Comparison of ENCODE assay signal across 8 cellular contexts in genomic region chr16:51151435-51151950, GRCh38. TPM values are rescaled to one million over a fixed set of nuclear protein-coding genes. Genes with fewer than 3 reads are reported as not detected.
DNase-seq lines count a peak whose midpoint lies in the region; ATAC-seq and TF ChIP-seq lines count a peak whose summit lies in the region.

No MANE protein-coding gene starts in this region.

- H3K9me2 ChIP-seq in PC-3 (replicated peaks; ENCODE audit: low read length) = no peaks in the 10 kb centered on the region

- no peak overlapping the region for H3K27ac ChIP-seq in PC-3 (ENCODE audit: low read length)

- H3F3A ChIP-seq in PC-3 (ENCODE audit: low read length, unreplicated experiment) = no peaks in the 10 kb centered on the region

- no peaks in the 10 kb centered on the region for H3K36me3 ChIP-seq in mucosa of descending colon (ENCODE audit: low read depth)
- H3K36me3 ChIP-seq in PC-3 (ENCODE audit: low read depth, low read length) = no peaks in the 10 kb centered on the region

- CTCF ChIA-PET in PC-3 (lab: Charles Lee) = no interaction called here

- H3K4me3 Mint-ChIP-seq in endothelial cell (ENCODE audit: unreplicated experiment) = peak overlapping the region; percentile 98

- H2AFZ ChIP-seq in PC-3 (ENCODE audit: low read length) = no peak overlapping the region

- no peak overlapping the region for H3K9ac ChIP-seq in PC-3 (ENCODE audit: low read length)

- H3K27ac Mint-ChIP-seq in endothelial cell (ENCODE audit: unreplicated experiment) = peak overlapping the region; percentile 57

- TF ChIP-seq CTCF in endothelial cell (IDR thresholded peaks at IDR 0.05; ENCODE audit: unreplicated experiment) = no peak
- no peak for TF ChIP-seq CTCF in mucosa of descending colon (IDR thresholded peaks at IDR 0.05)
- no peak for TF ChIP-seq CTCF in PC-3 (conservative IDR thresholded peaks at IDR 0.05; ENCODE audit: low read depth, low read length)

- H3K79me2 ChIP-seq in PC-3 (ENCODE audit: low read length) = no peaks in the 10 kb centered on the region

- no peak overlapping the region for H3K4me2 ChIP-seq in PC-3 (ENCODE audit: low read length)

- H3K36me3 Mint-ChIP-seq in endothelial cell (ENCODE audit: low read depth, unreplicated experiment) = no peaks in the 10 kb centered on the region

- H3K27me3 Mint-ChIP-seq in endothelial cell (ENCODE audit: unreplicated experiment) = peaks cover 12% of the 10 kb centered on the region

- peak; percentile 49 for ATAC-seq in mucosa of descending colon
- ATAC-seq in GM18858 (IDR thresholded peaks at IDR 0.05; ENCODE audit: unreplicated experiment) = no peak
- no peak for ATAC-seq in HG02642 (IDR thresholded peaks at IDR 0.05; ENCODE audit: poor library complexity, unreplicated experiment)
- ATAC-seq in PC-3 = no peak

- intact Hi-C loops in mucosa of descending colon (cut with DNase I, micrococcal nuclease) (no loop called here), PC-3 (cut with micrococcal nuclease) (no loop called here)

- no peak overlapping the region for H3K4me3 ChIP-seq in mucosa of descending colon
- no peak overlapping the region for H3K4me3 ChIP-seq in PC-3 (ENCODE audit: low read length)

- no peaks in the 10 kb centered on the region for H3K27me3 ChIP-seq in PC-3 (ENCODE audit: low read length)

- no TSS peak for BruUV-seq in PC-3 (replicated peaks; lab: Mats Ljungman, UMichigan)

- no peaks in the 10 kb centered on the region for H3K9me3 ChIP-seq in mucosa of descending colon
- H3K9me3 ChIP-seq in PC-3 (ENCODE audit: low read length) = no peaks in the 10 kb centered on the region

- DNase-seq in COLO668 (lab: John Stamatoyannopoulos, UW; ENCODE audit: unreplicated experiment) = peak; percentile 88
- peak; percentile 53 for DNase-seq in NCI-H2171 treated with DMSO at 0.1 percent for 48 hours (lab: John Stamatoyannopoulos, UW)
- DNase-seq in endothelial cell (ENCODE audit: low spot score) = peak; percentile 86
- DNase-seq in mucosa of descending colon = peak in 2 of 3 donors; percentile 31 to 55
- DNase-seq in stimulated activated naive CD4-positive, alpha-beta T cell treated with Interleukin-2 at 50 U/mL for 16 hours (lab: John Stamatoyannopoulos, UW) = no peak
- DNase-seq in PC-3 = no peak

- H3K4me1 Mint-ChIP-seq in endothelial cell (ENCODE audit: unreplicated experiment) = peaks cover 57% of the 10 kb centered on the region

- POLR2A ChIA-PET in PC-3 (lab: Charles Lee; ENCODE audit: unreplicated experiment) = no interaction called here

- H4K20me1 ChIP-seq in PC-3 (ENCODE audit: low read length) = no peaks in the 10 kb centered on the region

- H3K4me1 ChIP-seq in mucosa of descending colon (ENCODE audit: low read depth) (no peaks in the 10 kb centered on the region), PC-3 (ENCODE audit: insufficient read depth, low read length) (no peaks in the 10 kb centered on the region)

- no peaks in the 10 kb centered on the region for H3K9me3 Mint-ChIP-seq in endothelial cell (ENCODE audit: unreplicated experiment)

RNA-seq across cellular contexts. Expression of gene SALL1, which starts 0.4 kb away (rescaled TPM):
- total RNA-seq in endothelial cell (ENCODE audit: unreplicated experiment) = 45.1 TPM
- total RNA-seq in mucosa of descending colon = 1 to 10 TPM; 1.5 to 2.6 (median 1.7) TPM
- total RNA-seq in PC-3 (2014; rRNA removed) = not detected in 2 replicates

Comparison
In these comparisons a context has a peak if more than half of its experiments do, and no peak if none do; other contexts are left out.
1. DNase-seq: peak in COLO668 (single experiment), NCI-H2171 treated with DMSO at 0.1 percent for 48 hours (single experiment), endothelial cell (single experiment) and mucosa of descending colon (2 of 3); none in stimulated activated naive CD4-positive, alpha-beta T cell treated with Interleukin-2 at 50 U/mL for 16 hours (single experiment) and PC-3 (single experiment).
2. RNA of gene SALL1, which starts 0.4 kb away (total RNA-seq): 45.1 TPM in endothelial cell (single experiment); 1.5 to 2.6 TPM in mucosa of descending colon and not detected in PC-3; every median in the first group is over 10 times any median in the second.